In genomic region chr1:110321045-110321444, GRCh38 we compare ENCODE assay signal across 1 cellular context.
TF ChIP-seq lines count a peak whose summit lies in the region.

No MANE protein-coding gene starts in this region.

TF ChIP-seq in HepG2, 621 proteins besides CTCF, POLR2A, EP300 and RAD21 (continued from another document and continues in another):
- TF ChIP-seq SAFB2 (CRISPR knock-in tag; IDR thresholded peaks at IDR 0.05; ENCODE audit: borderline replicate concordance, low read depth) (no peak), ZFP37 (CRISPR knock-in tag; IDR thresholded peaks at IDR 0.05; ENCODE audit: borderline replicate concordance) (no peak), SNAPC2 (CRISPR knock-in tag; IDR thresholded peaks at IDR 0.05) (no peak), GPN1 (CRISPR knock-in tag; IDR thresholded peaks at IDR 0.05; ENCODE audit: borderline replicate concordance) (no peak), ZNF7 (CRISPR knock-in tag; IDR thresholded peaks at IDR 0.05) (no peak), DR1 (CRISPR knock-in tag; IDR thresholded peaks at IDR 0.05) (no peak), SOX5 (CRISPR knock-in tag; IDR thresholded peaks at IDR 0.05; ENCODE audit: borderline replicate concordance) (peak; percentile 61; the same call in 1 of the 2 replicates), DMAP1 (CRISPR knock-in tag; IDR thresholded peaks at IDR 0.05) (no peak), ZNF709 (CRISPR knock-in tag; IDR thresholded peaks at IDR 0.05) (no peak), ARID5B (CRISPR knock-in tag; IDR thresholded peaks at IDR 0.05) (peak; percentile 50), ZNF513 (CRISPR knock-in tag; conservative IDR thresholded peaks at IDR 0.05) (no peak), DBP (CRISPR knock-in tag; IDR thresholded peaks at IDR 0.05; ENCODE audit: not compliant biosample characterization) (no peak), ZBTB20 (CRISPR knock-in tag; IDR thresholded peaks at IDR 0.05; ENCODE audit: borderline replicate concordance, low read depth) (peak; percentile 86; the same call in 1 of the 2 replicates), SMARCE1 (IDR thresholded peaks at IDR 0.05; ENCODE audit: borderline replicate concordance) (no peak), ZNF12 (CRISPR knock-in tag; IDR thresholded peaks at IDR 0.05) (no peak), MLLT10 (CRISPR knock-in tag; IDR thresholded peaks at IDR 0.05) (no peak), SAP130 (CRISPR knock-in tag; IDR thresholded peaks at IDR 0.05; ENCODE audit: low read depth) (peak; percentile 42; the same call in 1 of the 2 replicates), ZNF75D (CRISPR knock-in tag; IDR thresholded peaks at IDR 0.05; ENCODE audit: borderline replicate concordance) (no peak), RARA (CRISPR knock-in tag; IDR thresholded peaks at IDR 0.05) (peak; percentile 58), HMG20A (CRISPR knock-in tag; IDR thresholded peaks at IDR 0.05; ENCODE audit: borderline replicate concordance) (peak; percentile 52; the same call in 1 of the 2 replicates), FOXC1 (CRISPR knock-in tag; IDR thresholded peaks at IDR 0.05; ENCODE audit: borderline replicate concordance) (no peak), SETDB1 (CRISPR knock-in tag; IDR thresholded peaks at IDR 0.05; ENCODE audit: borderline replicate concordance) (no peak), TSC22D2 (CRISPR knock-in tag; IDR thresholded peaks at IDR 0.05; ENCODE audit: borderline replicate concordance) (no peak), ATRX (CRISPR knock-in tag; IDR thresholded peaks at IDR 0.05; ENCODE audit: borderline replicate concordance) (no peak), ZNF773 (CRISPR knock-in tag; IDR thresholded peaks at IDR 0.05; ENCODE audit: borderline replicate concordance) (no peak), ARHGAP35 (CRISPR knock-in tag; IDR thresholded peaks at IDR 0.05; ENCODE audit: borderline replicate concordance) (no peak), TIGD3 (CRISPR knock-in tag; IDR thresholded peaks at IDR 0.05; ENCODE audit: borderline replicate concordance) (no peak), KLF11 (CRISPR knock-in tag; IDR thresholded peaks at IDR 0.05) (no peak)
- TF ChIP-seq, protein P1, sequence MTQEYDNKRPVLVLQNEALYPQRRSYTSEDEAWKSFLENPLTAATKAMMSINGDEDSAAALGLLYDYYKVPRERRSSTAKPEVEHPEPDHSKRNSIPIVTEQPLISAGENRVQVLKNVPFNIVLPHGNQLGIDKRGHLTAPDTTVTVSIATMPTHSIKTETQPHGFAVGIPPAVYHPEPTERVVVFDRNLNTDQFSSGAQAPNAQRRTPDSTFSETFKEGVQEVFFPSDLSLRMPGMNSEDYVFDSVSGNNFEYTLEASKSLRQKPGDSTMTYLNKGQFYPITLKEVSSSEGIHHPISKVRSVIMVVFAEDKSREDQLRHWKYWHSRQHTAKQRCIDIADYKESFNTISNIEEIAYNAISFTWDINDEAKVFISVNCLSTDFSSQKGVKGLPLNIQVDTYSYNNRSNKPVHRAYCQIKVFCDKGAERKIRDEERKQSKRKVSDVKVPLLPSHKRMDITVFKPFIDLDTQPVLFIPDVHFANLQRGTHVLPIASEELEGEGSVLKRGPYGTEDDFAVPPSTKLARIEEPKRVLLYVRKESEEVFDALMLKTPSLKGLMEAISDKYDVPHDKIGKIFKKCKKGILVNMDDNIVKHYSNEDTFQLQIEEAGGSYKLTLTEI (CRISPR knock-in tag; conservative IDR thresholded peaks at IDR 0.05) = no peak
- TF ChIP-seq, protein P2, sequence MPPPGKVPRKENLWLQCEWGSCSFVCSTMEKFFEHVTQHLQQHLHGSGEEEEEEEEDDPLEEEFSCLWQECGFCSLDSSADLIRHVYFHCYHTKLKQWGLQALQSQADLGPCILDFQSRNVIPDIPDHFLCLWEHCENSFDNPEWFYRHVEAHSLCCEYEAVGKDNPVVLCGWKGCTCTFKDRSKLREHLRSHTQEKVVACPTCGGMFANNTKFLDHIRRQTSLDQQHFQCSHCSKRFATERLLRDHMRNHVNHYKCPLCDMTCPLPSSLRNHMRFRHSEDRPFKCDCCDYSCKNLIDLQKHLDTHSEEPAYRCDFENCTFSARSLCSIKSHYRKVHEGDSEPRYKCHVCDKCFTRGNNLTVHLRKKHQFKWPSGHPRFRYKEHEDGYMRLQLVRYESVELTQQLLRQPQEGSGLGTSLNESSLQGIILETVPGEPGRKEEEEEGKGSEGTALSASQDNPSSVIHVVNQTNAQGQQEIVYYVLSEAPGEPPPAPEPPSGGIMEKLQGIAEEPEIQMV (CRISPR knock-in tag; IDR thresholded peaks at IDR 0.05; ENCODE audit: low read depth) = no peak
- TF ChIP-seq, protein P3, sequence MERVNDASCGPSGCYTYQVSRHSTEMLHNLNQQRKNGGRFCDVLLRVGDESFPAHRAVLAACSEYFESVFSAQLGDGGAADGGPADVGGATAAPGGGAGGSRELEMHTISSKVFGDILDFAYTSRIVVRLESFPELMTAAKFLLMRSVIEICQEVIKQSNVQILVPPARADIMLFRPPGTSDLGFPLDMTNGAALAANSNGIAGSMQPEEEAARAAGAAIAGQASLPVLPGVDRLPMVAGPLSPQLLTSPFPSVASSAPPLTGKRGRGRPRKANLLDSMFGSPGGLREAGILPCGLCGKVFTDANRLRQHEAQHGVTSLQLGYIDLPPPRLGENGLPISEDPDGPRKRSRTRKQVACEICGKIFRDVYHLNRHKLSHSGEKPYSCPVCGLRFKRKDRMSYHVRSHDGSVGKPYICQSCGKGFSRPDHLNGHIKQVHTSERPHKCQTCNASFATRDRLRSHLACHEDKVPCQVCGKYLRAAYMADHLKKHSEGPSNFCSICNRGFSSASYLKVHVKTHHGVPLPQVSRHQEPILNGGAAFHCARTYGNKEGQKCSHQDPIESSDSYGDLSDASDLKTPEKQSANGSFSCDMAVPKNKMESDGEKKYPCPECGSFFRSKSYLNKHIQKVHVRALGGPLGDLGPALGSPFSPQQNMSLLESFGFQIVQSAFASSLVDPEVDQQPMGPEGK (CRISPR knock-in tag; IDR thresholded peaks at IDR 0.05) = no peak
- TF ChIP-seq, protein P4, sequence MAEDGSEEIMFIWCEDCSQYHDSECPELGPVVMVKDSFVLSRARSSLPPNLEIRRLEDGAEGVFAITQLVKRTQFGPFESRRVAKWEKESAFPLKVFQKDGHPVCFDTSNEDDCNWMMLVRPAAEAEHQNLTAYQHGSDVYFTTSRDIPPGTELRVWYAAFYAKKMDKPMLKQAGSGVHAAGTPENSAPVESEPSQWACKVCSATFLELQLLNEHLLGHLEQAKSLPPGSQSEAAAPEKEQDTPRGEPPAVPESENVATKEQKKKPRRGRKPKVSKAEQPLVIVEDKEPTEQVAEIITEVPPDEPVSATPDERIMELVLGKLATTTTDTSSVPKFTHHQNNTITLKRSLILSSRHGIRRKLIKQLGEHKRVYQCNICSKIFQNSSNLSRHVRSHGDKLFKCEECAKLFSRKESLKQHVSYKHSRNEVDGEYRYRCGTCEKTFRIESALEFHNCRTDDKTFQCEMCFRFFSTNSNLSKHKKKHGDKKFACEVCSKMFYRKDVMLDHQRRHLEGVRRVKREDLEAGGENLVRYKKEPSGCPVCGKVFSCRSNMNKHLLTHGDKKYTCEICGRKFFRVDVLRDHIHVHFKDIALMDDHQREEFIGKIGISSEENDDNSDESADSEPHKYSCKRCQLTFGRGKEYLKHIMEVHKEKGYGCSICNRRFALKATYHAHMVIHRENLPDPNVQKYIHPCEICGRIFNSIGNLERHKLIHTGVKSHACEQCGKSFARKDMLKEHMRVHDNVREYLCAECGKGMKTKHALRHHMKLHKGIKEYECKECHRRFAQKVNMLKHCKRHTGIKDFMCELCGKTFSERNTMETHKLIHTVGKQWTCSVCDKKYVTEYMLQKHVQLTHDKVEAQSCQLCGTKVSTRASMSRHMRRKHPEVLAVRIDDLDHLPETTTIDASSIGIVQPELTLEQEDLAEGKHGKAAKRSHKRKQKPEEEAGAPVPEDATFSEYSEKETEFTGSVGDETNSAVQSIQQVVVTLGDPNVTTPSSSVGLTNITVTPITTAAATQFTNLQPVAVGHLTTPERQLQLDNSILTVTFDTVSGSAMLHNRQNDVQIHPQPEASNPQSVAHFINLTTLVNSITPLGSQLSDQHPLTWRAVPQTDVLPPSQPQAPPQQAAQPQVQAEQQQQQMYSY (CRISPR knock-in tag; IDR thresholded peaks at IDR 0.05) = no peak
- TF ChIP-seq, protein P5, sequence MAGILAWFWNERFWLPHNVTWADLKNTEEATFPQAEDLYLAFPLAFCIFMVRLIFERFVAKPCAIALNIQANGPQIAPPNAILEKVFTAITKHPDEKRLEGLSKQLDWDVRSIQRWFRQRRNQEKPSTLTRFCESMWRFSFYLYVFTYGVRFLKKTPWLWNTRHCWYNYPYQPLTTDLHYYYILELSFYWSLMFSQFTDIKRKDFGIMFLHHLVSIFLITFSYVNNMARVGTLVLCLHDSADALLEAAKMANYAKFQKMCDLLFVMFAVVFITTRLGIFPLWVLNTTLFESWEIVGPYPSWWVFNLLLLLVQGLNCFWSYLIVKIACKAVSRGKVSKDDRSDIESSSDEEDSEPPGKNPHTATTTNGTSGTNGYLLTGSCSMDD (CRISPR knock-in tag; IDR thresholded peaks at IDR 0.05) = no peak
- TF ChIP-seq, protein P6, sequence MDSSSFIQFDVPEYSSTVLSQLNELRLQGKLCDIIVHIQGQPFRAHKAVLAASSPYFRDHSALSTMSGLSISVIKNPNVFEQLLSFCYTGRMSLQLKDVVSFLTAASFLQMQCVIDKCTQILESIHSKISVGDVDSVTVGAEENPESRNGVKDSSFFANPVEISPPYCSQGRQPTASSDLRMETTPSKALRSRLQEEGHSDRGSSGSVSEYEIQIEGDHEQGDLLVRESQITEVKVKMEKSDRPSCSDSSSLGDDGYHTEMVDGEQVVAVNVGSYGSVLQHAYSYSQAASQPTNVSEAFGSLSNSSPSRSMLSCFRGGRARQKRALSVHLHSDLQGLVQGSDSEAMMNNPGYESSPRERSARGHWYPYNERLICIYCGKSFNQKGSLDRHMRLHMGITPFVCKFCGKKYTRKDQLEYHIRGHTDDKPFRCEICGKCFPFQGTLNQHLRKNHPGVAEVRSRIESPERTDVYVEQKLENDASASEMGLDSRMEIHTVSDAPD (CRISPR knock-in tag; IDR thresholded peaks at IDR 0.05) = no peak
- TF ChIP-seq, protein P7, sequence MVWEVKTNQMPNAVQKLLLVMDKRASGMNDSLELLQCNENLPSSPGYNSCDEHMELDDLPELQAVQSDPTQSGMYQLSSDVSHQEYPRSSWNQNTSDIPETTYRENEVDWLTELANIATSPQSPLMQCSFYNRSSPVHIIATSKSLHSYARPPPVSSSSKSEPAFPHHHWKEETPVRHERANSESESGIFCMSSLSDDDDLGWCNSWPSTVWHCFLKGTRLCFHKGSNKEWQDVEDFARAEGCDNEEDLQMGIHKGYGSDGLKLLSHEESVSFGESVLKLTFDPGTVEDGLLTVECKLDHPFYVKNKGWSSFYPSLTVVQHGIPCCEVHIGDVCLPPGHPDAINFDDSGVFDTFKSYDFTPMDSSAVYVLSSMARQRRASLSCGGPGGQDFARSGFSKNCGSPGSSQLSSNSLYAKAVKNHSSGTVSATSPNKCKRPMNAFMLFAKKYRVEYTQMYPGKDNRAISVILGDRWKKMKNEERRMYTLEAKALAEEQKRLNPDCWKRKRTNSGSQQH (CRISPR knock-in tag; IDR thresholded peaks at IDR 0.05; ENCODE audit: low read depth) = no peak
- TF ChIP-seq, protein P8, sequence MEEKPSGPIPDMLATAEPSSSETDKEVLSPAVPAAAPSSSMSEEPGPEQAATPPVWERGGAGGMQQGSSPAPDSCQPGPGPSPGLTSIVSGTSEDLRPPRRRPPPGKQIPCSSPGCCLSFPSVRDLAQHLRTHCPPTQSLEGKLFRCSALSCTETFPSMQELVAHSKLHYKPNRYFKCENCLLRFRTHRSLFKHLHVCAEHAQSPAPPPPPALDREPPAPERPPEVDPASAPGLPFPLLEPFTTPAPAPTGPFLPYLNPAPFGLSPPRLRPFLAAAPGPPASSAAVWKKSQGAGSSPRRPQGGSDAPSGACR (CRISPR knock-in tag; IDR thresholded peaks at IDR 0.05) = no peak
